Comparison of ENCODE assay signal across 1 cellular context in the genomic region with DNA sequence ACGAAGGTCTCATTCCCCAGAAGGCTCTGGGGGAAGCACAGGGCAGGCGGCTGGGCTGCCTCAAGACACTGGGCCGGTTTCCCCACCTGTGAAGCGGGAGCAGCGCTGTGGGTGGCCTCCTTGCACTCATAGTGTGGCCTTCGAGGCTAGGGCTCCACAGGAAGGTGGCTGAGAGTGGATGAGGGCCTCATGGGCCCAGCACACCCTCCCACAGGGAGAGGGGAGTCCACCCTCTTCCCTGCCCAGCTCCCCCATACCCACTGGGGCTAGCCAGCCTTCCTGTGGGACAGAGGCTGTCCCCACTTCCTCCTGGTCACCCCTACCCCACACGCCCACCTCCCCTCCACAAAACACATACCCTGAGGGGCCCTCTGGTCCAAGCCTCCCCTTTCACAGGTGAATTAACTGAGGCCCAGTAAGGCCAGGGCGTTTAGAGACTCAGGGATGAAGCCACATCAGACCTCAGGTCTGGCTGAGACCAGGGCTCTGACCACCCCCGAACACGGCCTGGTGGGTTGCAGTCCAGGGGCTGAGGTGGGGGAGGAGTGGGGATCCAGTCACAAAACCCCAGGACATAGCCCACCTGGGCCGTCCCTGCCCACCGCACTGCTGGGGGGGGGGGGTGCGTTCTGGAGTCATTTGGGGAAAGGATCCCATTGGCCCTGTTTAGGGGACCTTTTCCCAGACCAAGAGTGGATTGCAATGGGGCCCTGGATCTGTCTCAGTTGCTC.
TF ChIP-seq lines count a peak whose summit lies in the region.

No MANE protein-coding gene starts in this region.

TF ChIP-seq in GM23338, 12 proteins besides CTCF, POLR2A, EP300 and RAD21 (continued from another document):
- TF ChIP-seq, protein P1, sequence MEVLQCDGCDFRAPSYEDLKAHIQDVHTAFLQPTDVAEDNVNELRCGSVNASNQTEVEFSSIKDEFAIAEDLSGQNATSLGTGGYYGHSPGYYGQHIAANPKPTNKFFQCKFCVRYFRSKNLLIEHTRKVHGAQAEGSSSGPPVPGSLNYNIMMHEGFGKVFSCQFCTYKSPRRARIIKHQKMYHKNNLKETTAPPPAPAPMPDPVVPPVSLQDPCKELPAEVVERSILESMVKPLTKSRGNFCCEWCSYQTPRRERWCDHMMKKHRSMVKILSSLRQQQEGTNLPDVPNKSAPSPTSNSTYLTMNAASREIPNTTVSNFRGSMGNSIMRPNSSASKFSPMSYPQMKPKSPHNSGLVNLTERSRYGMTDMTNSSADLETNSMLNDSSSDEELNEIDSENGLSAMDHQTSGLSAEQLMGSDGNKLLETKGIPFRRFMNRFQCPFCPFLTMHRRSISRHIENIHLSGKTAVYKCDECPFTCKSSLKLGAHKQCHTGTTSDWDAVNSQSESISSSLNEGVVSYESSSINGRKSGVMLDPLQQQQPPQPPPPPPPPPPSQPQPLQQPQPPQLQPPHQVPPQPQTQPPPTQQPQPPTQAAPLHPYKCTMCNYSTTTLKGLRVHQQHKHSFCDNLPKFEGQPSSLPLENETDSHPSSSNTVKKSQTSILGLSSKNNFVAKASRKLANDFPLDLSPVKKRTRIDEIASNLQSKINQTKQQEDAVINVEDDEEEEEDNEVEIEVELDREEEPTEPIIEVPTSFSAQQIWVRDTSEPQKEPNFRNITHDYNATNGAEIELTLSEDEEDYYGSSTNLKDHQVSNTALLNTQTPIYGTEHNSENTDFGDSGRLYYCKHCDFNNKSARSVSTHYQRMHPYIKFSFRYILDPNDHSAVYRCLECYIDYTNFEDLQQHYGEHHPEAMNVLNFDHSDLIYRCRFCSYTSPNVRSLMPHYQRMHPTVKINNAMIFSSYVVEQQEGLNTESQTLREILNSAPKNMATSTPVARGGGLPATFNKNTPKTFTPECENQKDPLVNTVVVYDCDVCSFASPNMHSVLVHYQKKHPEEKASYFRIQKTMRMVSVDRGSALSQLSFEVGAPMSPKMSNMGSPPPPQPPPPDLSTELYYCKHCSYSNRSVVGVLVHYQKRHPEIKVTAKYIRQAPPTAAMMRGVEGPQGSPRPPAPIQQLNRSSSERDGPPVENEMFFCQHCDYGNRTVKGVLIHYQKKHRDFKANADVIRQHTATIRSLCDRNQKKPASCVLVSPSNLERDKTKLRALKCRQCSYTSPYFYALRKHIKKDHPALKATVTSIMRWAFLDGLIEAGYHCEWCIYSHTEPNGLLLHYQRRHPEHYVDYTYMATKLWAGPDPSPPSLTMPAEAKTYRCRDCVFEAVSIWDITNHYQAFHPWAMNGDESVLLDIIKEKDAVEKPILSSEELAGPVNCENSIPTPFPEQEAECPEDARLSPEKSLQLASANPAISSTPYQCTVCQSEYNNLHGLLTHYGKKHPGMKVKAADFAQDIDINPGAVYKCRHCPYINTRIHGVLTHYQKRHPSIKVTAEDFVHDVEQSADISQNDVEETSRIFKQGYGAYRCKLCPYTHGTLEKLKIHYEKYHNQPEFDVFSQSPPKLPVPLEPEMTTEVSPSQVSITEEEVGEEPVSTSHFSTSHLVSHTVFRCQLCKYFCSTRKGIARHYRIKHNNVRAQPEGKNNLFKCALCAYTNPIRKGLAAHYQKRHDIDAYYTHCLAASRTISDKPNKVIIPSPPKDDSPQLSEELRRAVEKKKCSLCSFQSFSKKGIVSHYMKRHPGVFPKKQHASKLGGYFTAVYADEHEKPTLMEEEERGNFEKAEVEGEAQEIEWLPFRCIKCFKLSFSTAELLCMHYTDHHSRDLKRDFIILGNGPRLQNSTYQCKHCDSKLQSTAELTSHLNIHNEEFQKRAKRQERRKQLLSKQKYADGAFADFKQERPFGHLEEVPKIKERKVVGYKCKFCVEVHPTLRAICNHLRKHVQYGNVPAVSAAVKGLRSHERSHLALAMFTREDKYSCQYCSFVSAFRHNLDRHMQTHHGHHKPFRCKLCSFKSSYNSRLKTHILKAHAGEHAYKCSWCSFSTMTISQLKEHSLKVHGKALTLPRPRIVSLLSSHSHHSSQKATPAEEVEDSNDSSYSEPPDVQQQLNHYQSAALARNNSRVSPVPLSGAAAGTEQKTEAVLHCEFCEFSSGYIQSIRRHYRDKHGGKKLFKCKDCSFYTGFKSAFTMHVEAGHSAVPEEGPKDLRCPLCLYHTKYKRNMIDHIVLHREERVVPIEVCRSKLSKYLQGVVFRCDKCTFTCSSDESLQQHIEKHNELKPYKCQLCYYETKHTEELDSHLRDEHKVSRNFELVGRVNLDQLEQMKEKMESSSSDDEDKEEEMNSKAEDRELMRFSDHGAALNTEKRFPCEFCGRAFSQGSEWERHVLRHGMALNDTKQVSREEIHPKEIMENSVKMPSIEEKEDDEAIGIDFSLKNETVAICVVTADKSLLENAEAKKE (CRISPR knock-in tag; IDR thresholded peaks at IDR 0.05), result no peak
